Comparison of ENCODE assay signal across 8 cellular contexts in the genomic region with DNA sequence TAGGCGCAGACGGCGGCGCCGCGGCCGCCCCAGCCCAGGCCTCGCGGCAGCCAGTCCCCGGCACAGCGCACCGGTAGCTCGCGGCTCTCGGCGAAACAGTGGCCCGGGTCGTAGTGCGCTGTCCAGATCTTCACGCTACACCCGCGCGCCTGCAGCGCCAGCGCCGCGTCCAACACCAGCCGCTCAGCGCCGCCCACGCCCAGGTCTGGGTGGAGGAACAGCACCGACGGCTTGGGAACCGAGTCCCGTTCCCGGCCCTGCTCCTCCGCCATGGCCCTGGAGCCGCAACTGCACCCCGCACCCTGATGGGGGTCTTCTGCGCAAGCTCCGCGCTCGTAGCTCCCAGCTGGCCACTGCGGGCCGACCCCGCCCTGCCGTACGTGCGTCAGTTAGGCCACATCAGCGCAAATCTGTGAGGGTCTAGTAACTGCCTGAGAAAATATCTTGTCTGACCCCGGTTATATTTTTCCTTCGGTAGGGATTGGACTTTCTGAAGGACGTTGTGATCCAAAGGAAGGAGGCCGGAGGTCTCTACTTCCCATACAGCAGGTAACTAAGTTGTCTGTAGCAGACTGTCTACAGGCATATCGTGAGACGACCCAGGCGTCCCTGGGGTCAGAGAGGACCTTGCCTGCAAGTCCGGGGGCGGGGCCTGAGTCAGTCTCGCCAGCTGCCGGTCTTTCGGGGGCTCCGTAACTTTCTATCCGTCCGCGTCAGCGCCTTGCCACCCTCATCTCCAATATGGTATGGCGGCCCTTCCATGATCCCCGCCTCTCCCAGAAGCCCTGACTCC. TPM values are rescaled to one million over a fixed set of nuclear protein-coding genes. Genes with fewer than 3 reads are reported as not detected.
A peak's percentile ranks its signal among the peaks of the same experiment; 100 is the strongest.
DNase-seq lines count a peak whose midpoint lies in the region; ATAC-seq and TF ChIP-seq lines count a peak whose summit lies in the region.

Gene ALG2 (minus strand): TSS at position 320 of the 793 bp plus-strand sequence. CDS start 48 bp downstream, at position 272.
Gene SEC61B (plus strand): TSS at position 660 of the 793 bp plus-strand sequence. CDS start 82 bp downstream, at position 742.

- peak within 1 kb of the TSS; percentile 96 for H2BK5ac ChIP-seq in IMR-90 (ENCODE audit: low read depth, low read length, poor library complexity, severe bottlenecking)

- H2BK20ac ChIP-seq in IMR-90 (ENCODE audit: low read depth, low read length): peak within 1 kb of the TSS; percentile 99

- peak within 1 kb of the TSS; percentile 90 for H2AK9ac ChIP-seq in IMR-90 (replicated peaks; ENCODE audit: low read depth, low read length, poor library complexity)

- no peak for TF ChIP-seq CTCF in IMR-90 (conservative IDR thresholded peaks at IDR 0.05; ENCODE audit: low read depth, low read length)
- TF ChIP-seq CTCF in epithelial cell of esophagus (IDR thresholded peaks at IDR 0.05; ENCODE audit: insufficient read depth, low read depth, low read length, missing control alignments): no peak

- peak within 1 kb of the TSS; percentile 79 to 99 for H4K8ac ChIP-seq in IMR-90 (ENCODE audit: low read depth in 2 of 2, low read length in 2 of 2)

- peak within 1 kb of the TSS; percentile 97 for H2AFZ ChIP-seq in IMR-90 (replicated peaks; ENCODE audit: low read length, poor library complexity)

- H3K36me3 ChIP-seq in IMR-90 (ENCODE audit: control insufficient read depth, insufficient read depth, low read length): peaks cover 20% of the 10 kb centered on the region

- peak within 1 kb of the TSS; percentile 99; the same call in 2 of the 3 replicates for H2BK15ac ChIP-seq in IMR-90 (ENCODE audit: low read depth, low read length)

- peak within 1 kb of the TSS; percentile 99 for H3K4ac ChIP-seq in IMR-90 (ENCODE audit: low read depth, low read length)

- peaks cover 17 to 76% of the 10 kb centered on the region in 2 experiments for H3K79me1 ChIP-seq in IMR-90 (ENCODE audit: low read depth in 1 of 2, low read length in 2 of 2)

- no peaks in the 10 kb centered on the region; the same call in 1 of the 2 replicates for H3K9me1 ChIP-seq in IMR-90 (ENCODE audit: insufficient read depth, low read length)

- peak within 1 kb of the TSS; percentile 96 for H4K5ac ChIP-seq in IMR-90 (ENCODE audit: low read depth, low read length)

- H3K23ac ChIP-seq in IMR-90 (ENCODE audit: low read depth, low read length): peak within 1 kb of the TSS; percentile 100

- peak within 1 kb of the TSS; percentile 98 for H3K18ac ChIP-seq in IMR-90 (ENCODE audit: low read depth, low read length)

- H4K20me1 ChIP-seq in IMR-90 (ENCODE audit: insufficient read depth, low read length): peaks cover 66% of the 10 kb centered on the region

- in situ Hi-C loops in IMR-90 (cut with MboI; ENCODE audit: low sequenced_read_pairs): no loop called here

- peak; percentile 97 for DNase-seq in DMS 273 (lab: John Stamatoyannopoulos, UW; ENCODE audit: unreplicated experiment)
- DNase-seq in IMR-90: peak; percentile 96
- DNase-seq in OCI-M1 (lab: John Stamatoyannopoulos, UW): peak; percentile 98
- peak; percentile 92 for DNase-seq in activated T-cell treated with anti-CD3 and anti-CD28 coated beads for 4 hours
- peak; percentile 96 for DNase-seq in epithelial cell of esophagus (ENCODE audit: low read depth)
- peak; percentile 88 to 89 for DNase-seq in stimulated activated CD8-positive, alpha-beta memory T cell treated with anti-CD3 and anti-CD28 coated beads, Interleukin-4, amount 100 ng/mL, for 1 hour (ENCODE audit: low read depth in 2 of 2, low spot score in 1 of 2)

- dilution Hi-C loops in IMR-90 (cut with HindIII; ENCODE audit: low sequenced_read_pairs, unreplicated experiment): no loop called here

- peak within 1 kb of the TSS; percentile 97 for H3K9ac ChIP-seq in IMR-90 (ENCODE audit: low read depth, low read length)

- H3K9me3 ChIP-seq in IMR-90 (ENCODE audit: control insufficient read depth, insufficient read depth, low read length) (no peaks in the 10 kb centered on the region), mononuclear cell (ENCODE audit: low read depth, low read length) (no peaks in the 10 kb centered on the region)

- H3K4me2 ChIP-seq in IMR-90 (ENCODE audit: low read depth, low read length): peak within 1 kb of the TSS; percentile 97

- TF ChIP-seq RAD21 in IMR-90 (IDR thresholded peaks at IDR 0.05; ENCODE audit: low read length): no peak

- CTCF ChIA-PET in IMR-90 (lab: Yijun Ruan, JAX): interaction anchor here (0.5 to 2.4 kb wide), 4 partner anchors 11 to 697 kb away, joined by 3 to 12 read pairs (median 4); no protein-coding TSS in a partner anchor

- H3K4me1 ChIP-seq in IMR-90 (ENCODE audit: control insufficient read depth, insufficient read depth, low read length) (no peaks in the 10 kb centered on the region; the same call in none of the 2 replicates), mononuclear cell (ENCODE audit: insufficient read depth, low read length) (peaks cover 36% of the 10 kb centered on the region)

- peak within 1 kb of the TSS; percentile 100 for H2BK120ac ChIP-seq in IMR-90 (ENCODE audit: low read depth, low read length)

- H3K27ac ChIP-seq in IMR-90 (ENCODE audit: insufficient read depth, low read length): peak within 1 kb of the TSS; percentile 98

- no TSS peak for BruUV-seq in IMR-90 (replicated peaks; lab: Mats Ljungman, UMichigan)

- no peaks in the 10 kb centered on the region for H3K27me3 ChIP-seq in IMR-90 (ENCODE audit: control insufficient read depth, insufficient read depth, low read length)
- no peaks in the 10 kb centered on the region for H3K27me3 ChIP-seq in mononuclear cell (ENCODE audit: insufficient read depth, low read length)

- intact Hi-C loops in IMR-90 (cut with micrococcal nuclease): loop anchor here (2.0 to 10.0 kb wide), 5 partner anchors 37 to 599 kb away; partner anchors contain the start of gene NR4A3

- H2AK5ac ChIP-seq in IMR-90 (ENCODE audit: low read depth, low read length): peak within 1 kb of the TSS; percentile 62

- peak within 1 kb of the TSS; percentile 100 for H3K14ac ChIP-seq in IMR-90 (replicated peaks; ENCODE audit: low read depth, low read length)

- peak within 1 kb of the TSS; percentile 100 for H4K91ac ChIP-seq in IMR-90 (ENCODE audit: insufficient read depth, low read depth, low read length)

- peak within 1 kb of the TSS; percentile 100 for H3K56ac ChIP-seq in IMR-90 (ENCODE audit: extremely low read depth, insufficient read depth, low read length)

- peak; percentile 96 for TF ChIP-seq POLR2A in IMR-90 (IDR thresholded peaks at IDR 0.05; ENCODE audit: low read depth, low read length)

- POLR2A ChIA-PET in IMR-90 (lab: Charles Lee; ENCODE audit: unreplicated experiment): no interaction called here

- WGBS in IMR-90 (ENCODE audit: extremely low coverage in 2 of 2, insufficient read length in 1 of 2), 2 experiments: 1% methylated on average over 39 of the region's 69 CpGs; no CpG with 5 or more reads in 1 of the 2 experiments

- ATAC-seq in GM21528 (IDR thresholded peaks at IDR 0.05; ENCODE audit: low FRiP score, unreplicated experiment) (peak; percentile 93), IMR-90 (ENCODE audit: low read depth) (peak; percentile 95)

- H3K4me3 ChIP-seq in IMR-90 (ENCODE audit: insufficient read depth, low read depth, low read length): peak within 1 kb of the TSS; percentile 92
- H3K4me3 ChIP-seq in epithelial cell of esophagus (ENCODE audit: low read length): peak within 1 kb of the TSS; percentile 99
- peak within 1 kb of the TSS; percentile 74 for H3K4me3 ChIP-seq in mononuclear cell (ENCODE audit: low read length)

TF ChIP-seq in IMR-90, 13 proteins besides CTCF, POLR2A, EP300 and RAD21:
- TF ChIP-seq MXI1 (IDR thresholded peaks at IDR 0.05; ENCODE audit: borderline replicate concordance, low read depth, low read length) (peak; percentile 61; the same call in 1 of the 2 replicates), MAFK (IDR thresholded peaks at IDR 0.05; ENCODE audit: low read depth, low read length) (peak; percentile 48), NFE2L2 (IDR thresholded peaks at IDR 0.05; ENCODE audit: low read depth, low read length) (no peak), MAZ (IDR thresholded peaks at IDR 0.05; ENCODE audit: borderline replicate concordance, low read depth, low read length) (peak; percentile 87; the same call in 1 of the 2 replicates)

RNA-seq across cellular contexts. Expression of gene ALG2, which starts in this region (rescaled TPM):
- total RNA-seq in IMR-90 (2012; rRNA removed) (33.9 and 38.4 TPM in 2 replicates), mononuclear cell (24.5 TPM)
- 35.1 and 36.4 TPM in 2 replicates for polyA plus RNA-seq in IMR-90 (2012; rRNA removed)
- 28.1 and 31.3 TPM in 2 replicates for polyA plus RNA-seq in IMR-90 (2012; cell fraction: cytosol; rRNA removed)
- polyA plus RNA-seq in IMR-90 (2012; cell fraction: nucleus; rRNA removed; ENCODE audit: low replicate concordance): 20.4 and 43.6 TPM in 2 replicates

RNA-seq across cellular contexts. Expression of gene SEC61B, which starts in this region (rescaled TPM):
- 180 and 184 TPM in 2 replicates for total RNA-seq in IMR-90 (2012; rRNA removed)
- 281 and 285 TPM in 2 replicates for polyA plus RNA-seq in IMR-90 (2012; rRNA removed)
- polyA plus RNA-seq in IMR-90 (2012; cell fraction: cytosol; rRNA removed): 432 and 436 TPM in 2 replicates
- polyA plus RNA-seq in IMR-90 (2012; cell fraction: nucleus; rRNA removed; ENCODE audit: low replicate concordance): 116 and 149 TPM in 2 replicates
- 48.6 TPM for total RNA-seq in mononuclear cell

Comparison
In these comparisons a context has a peak if more than half of its experiments do, and no peak if none do; other contexts are left out.
1. Peak in every context shown above with its lines: DNase-seq, ATAC-seq, H3K4me3 ChIP-seq and H3K27ac ChIP-seq.